In the genomic region with DNA sequence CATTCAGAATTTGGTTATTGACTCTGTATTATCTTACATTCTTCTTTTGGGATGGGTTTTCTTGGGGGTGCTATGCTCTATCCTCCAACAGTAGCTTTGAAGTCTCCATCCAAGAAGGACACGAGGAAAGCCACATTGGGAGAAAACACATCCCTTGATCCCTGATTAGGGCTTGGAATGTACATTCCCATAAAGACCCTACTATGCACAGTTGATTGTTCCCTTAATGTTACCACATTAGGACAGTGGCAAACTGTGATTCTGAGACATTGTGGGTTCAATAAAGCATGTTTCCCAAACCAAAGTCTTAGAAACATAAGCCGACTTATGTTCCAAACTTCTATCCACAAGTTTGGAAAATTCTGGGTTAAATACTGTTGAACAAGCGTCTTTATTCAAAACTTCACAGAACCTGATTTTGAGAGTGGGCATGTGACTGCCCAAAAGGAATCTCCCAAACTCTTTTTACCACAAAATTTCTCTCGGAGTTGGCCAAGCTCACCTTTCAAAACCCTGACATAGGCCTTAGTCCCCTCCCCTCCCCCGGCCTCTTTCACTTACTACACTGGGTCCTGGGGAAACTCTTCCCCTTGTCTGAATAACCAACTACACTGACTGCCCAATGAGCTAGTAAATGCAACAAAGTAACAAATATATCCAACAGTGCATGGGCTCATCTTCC, we compare ENCODE assay signal across 21 cellular contexts.
DNase-seq lines count a peak whose midpoint lies in the region; ATAC-seq, FAIRE-seq and TF ChIP-seq lines count a peak whose summit lies in the region.
"Had no signal": no experiment of that assay in that cellular context is flagged by ENCODE, and none has a peak within 500 bp of the region (broad histone marks: within the 10 kb centered on the region; RNA-seq: fewer than 3 reads in every experiment).

No MANE protein-coding gene starts in this region.

- no peaks in the 10 kb centered on the region for H3K4me1 ChIP-seq in endodermal cell (ENCODE audit: control insufficient read depth, insufficient read depth, low read length)
- no peaks in the 10 kb centered on the region for H3K4me1 ChIP-seq in sigmoid colon
- H3K4me1 ChIP-seq: A549, BE2C, Caco-2, HAP-1 had no signal

- H3K9me3 ChIP-seq in endodermal cell (ENCODE audit: control insufficient read depth, low read length) (no peaks in the 10 kb centered on the region), sigmoid colon (no peaks in the 10 kb centered on the region)
- H3K9me3 ChIP-seq: A549, BE2C, Caco-2, HAP-1 had no signal

- TF ChIP-seq EP300 in sigmoid colon (IDR thresholded peaks at IDR 0.05) = no peak

- no peak for FAIRE-seq in HTR-8/SVneo (lab: Jason Lieb, UNC)
- FAIRE-seq: A549, G401.6, GM12892, H54 had no signal

- H3K27me3 Mint-ChIP-seq in endodermal cell (ENCODE audit: insufficient read depth) = peaks cover 3% of the 10 kb centered on the region

- TF ChIP-seq CTCF in C4-2B (conservative IDR thresholded peaks at IDR 0.05) = no peak
- no peak for TF ChIP-seq CTCF in endodermal cell (conservative IDR thresholded peaks at IDR 0.05)
- TF ChIP-seq CTCF in sigmoid colon (IDR thresholded peaks at IDR 0.05) = no peak

- H3K9ac ChIP-seq in endodermal cell (ENCODE audit: extremely low read depth, low read length, poor library complexity, severe bottlenecking) = no peak overlapping the region
- H3K9ac ChIP-seq: BLaER1 treated with 17β-estradiol and CSF1 and Interleukin-3, amounts not matched to agents 10 nM and 100 nM had no signal

- no peak overlapping the region for H3K4me3 ChIP-seq in endodermal cell (ENCODE audit: low read length)
- no peak overlapping the region for H3K4me3 ChIP-seq in sigmoid colon
- H3K4me3 ChIP-seq: A549; BLaER1 treated with 17β-estradiol and CSF1 and Interleukin-3, amounts not matched to agents 10 nM and 100 nM; HAP-1 had no signal

- TF ChIP-seq POLR2A in sigmoid colon (IDR thresholded peaks at IDR 0.05) = no peak

- no peak overlapping the region for H3K4me3 Mint-ChIP-seq in endodermal cell
- H3K4me3 Mint-ChIP-seq: CD4-positive, alpha-beta memory T cell; HFFc6 had no signal

- H3K36me3 ChIP-seq in endodermal cell (ENCODE audit: control insufficient read depth, insufficient read depth, low read length) = no peaks in the 10 kb centered on the region
- no peaks in the 10 kb centered on the region for H3K36me3 ChIP-seq in sigmoid colon
- H3K36me3 ChIP-seq: BE2C; BLaER1 treated with 17β-estradiol and CSF1 and Interleukin-3, amounts not matched to agents 10 nM and 100 nM; HAP-1 had no signal

- ATAC-seq in HG02852 (IDR thresholded peaks at IDR 0.05; ENCODE audit: unreplicated experiment) = no peak
- ATAC-seq: A549 had no signal

- peaks cover 9% of the 10 kb centered on the region for H3K9me3 Mint-ChIP-seq in endodermal cell

- H3K36me3 Mint-ChIP-seq in endodermal cell (ENCODE audit: low read depth) = no peaks in the 10 kb centered on the region
- H3K36me3 Mint-ChIP-seq: CD4-positive, alpha-beta memory T cell had no signal

- no peak overlapping the region for H3K27ac Mint-ChIP-seq in endodermal cell
- H3K27ac Mint-ChIP-seq: CD4-positive, alpha-beta memory T cell; HFFc6 had no signal

- H3K4me1 Mint-ChIP-seq in endodermal cell = no peaks in the 10 kb centered on the region
- H3K4me1 Mint-ChIP-seq: CD4-positive, alpha-beta memory T cell had no signal

- WGBS in endodermal cell (ENCODE audit: insufficient coverage in 1 of 2, insufficient read length in 1 of 2), 2 experiments = 89 to 96% methylated on average over 4 to 5 of the region's 5 CpGs
- 94 to 95% methylated on average over 5 of the region's 5 CpGs for WGBS in sigmoid colon, 2 donors

- intact Hi-C loops in sigmoid colon (cut with DNase I) = no loop called here

- peak overlapping the region; percentile 75 for H3K27ac ChIP-seq in C4-2B
- no peak overlapping the region for H3K27ac ChIP-seq in endodermal cell (ENCODE audit: low read depth, low read length)
- no peak overlapping the region for H3K27ac ChIP-seq in sigmoid colon
- H3K27ac ChIP-seq: A549; BLaER1 treated with 17β-estradiol and CSF1 and Interleukin-3, amounts not matched to agents 10 nM and 100 nM had no signal

- H3K27me3 ChIP-seq in endodermal cell (ENCODE audit: control insufficient read depth, insufficient read depth, low read length, poor library complexity, severe bottlenecking) = no peaks in the 10 kb centered on the region
- H3K27me3 ChIP-seq in sigmoid colon = no peaks in the 10 kb centered on the region
- H3K27me3 ChIP-seq: BE2C; BLaER1 treated with 17β-estradiol and CSF1 and Interleukin-3, amounts not matched to agents 10 nM and 100 nM had no signal

- DNase-seq in OCI-M1 (lab: John Stamatoyannopoulos, UW) = peak; percentile 53
- DNase-seq in endodermal cell = peak; percentile 17
- DNase-seq in HTR-8/SVneo (ENCODE audit: insufficient read length, low spot score) = no peak
- DNase-seq in sigmoid colon = no peak
- DNase-seq: 8988T; ACHN; AML-193; BE2C; Caco-2; CD4-positive, alpha-beta memory T cell; DND-41; GOT3; HFFc6 had no signal

Comparison
In these comparisons a context has a peak if more than half of its experiments do, and no peak if none do; other contexts are left out.
1. DNase-seq: peak in OCI-M1 (single experiment) and endodermal cell (single experiment); none in HTR-8/SVneo (single experiment) and sigmoid colon (single experiment).